13 cellular contexts compared by ENCODE assay signal in genomic region chr1:154270833-154271232, GRCh38. TPM values are rescaled to one million over a fixed set of nuclear protein-coding genes. Genes with fewer than 3 reads are reported as not detected.
A peak's percentile ranks its signal among the peaks of the same experiment; 100 is the strongest.
DNase-seq lines count a peak whose midpoint lies in the region; ATAC-seq, FAIRE-seq and TF ChIP-seq lines count a peak whose summit lies in the region.
"Had no signal": no experiment of that assay in that cellular context is flagged by ENCODE, and none has a peak within 500 bp of the region (broad histone marks: within the 10 kb centered on the region; RNA-seq: fewer than 3 reads in every experiment).

No MANE protein-coding gene starts in this region.

- intact Hi-C loops in pancreas (cut with DNase I) = no loop called here

- no peak overlapping the region for H3K4me3 ChIP-seq in pancreas
- H3K4me3 ChIP-seq: vagina had no signal

- no peak for TF ChIP-seq CTCF in endothelial cell (IDR thresholded peaks at IDR 0.05; ENCODE audit: unreplicated experiment)
- TF ChIP-seq CTCF in type B pancreatic cell (conservative IDR thresholded peaks at IDR 0.05) = no peak
- TF ChIP-seq CTCF in pancreas (IDR thresholded peaks at IDR 0.05) = no peak

- no peaks in the 10 kb centered on the region for H3K27me3 Mint-ChIP-seq in activated naive CD4-positive, alpha-beta T cell treated with anti-CD3 and anti-CD28 coated beads, Interleukin-2, amount 10 ng/mL, durations not matched to agents 7 days and 5 days
- no peaks in the 10 kb centered on the region for H3K27me3 Mint-ChIP-seq in T-helper 1 cell treated with Interleukin-12 subunit alpha and Interleukin-12 subunit beta and Interleukin-4 antibody, amounts not matched to agents 30 μg/mL and 1 μg/mL, for 36 hours (ENCODE audit: low read depth)
- H3K27me3 Mint-ChIP-seq in endothelial cell (ENCODE audit: unreplicated experiment) (peaks cover 2% of the 10 kb centered on the region), type B pancreatic cell (no peaks in the 10 kb centered on the region)

- H3K36me3 Mint-ChIP-seq in activated naive CD4-positive, alpha-beta T cell treated with anti-CD3 and anti-CD28 coated beads, Interleukin-2, amount 10 ng/mL, durations not matched to agents 7 days and 5 days = peaks cover 55% of the 10 kb centered on the region
- H3K36me3 Mint-ChIP-seq in T-helper 1 cell treated with Interleukin-12 subunit alpha and Interleukin-12 subunit beta and Interleukin-4 antibody, amounts not matched to agents 30 μg/mL and 1 μg/mL, for 36 hours (ENCODE audit: low read depth) = peaks cover 35% of the 10 kb centered on the region
- peaks cover 24% of the 10 kb centered on the region for H3K36me3 Mint-ChIP-seq in endothelial cell (ENCODE audit: low read depth, unreplicated experiment)
- H3K36me3 Mint-ChIP-seq in type B pancreatic cell = peaks cover 4% of the 10 kb centered on the region

- DNase-seq in activated naive CD4-positive, alpha-beta T cell treated with anti-CD3 and anti-CD28 coated beads, Interleukin-2, amount 10 ng/mL, durations not matched to agents 7 days and 5 days = no peak
- DNase-seq in activated naive CD4-positive, alpha-beta T cell treated with Interleukin-2 at 50 U/mL for 16 hours = no peak
- no peak for DNase-seq in endothelial cell (ENCODE audit: low spot score)
- no peak for DNase-seq in type B pancreatic cell (ENCODE audit: extremely low spot score, unreplicated experiment)
- DNase-seq in pancreas = no peak
- DNase-seq: EL had no signal

- H3K4me1 ChIP-seq in pancreas = peaks cover 0 to 6% (median 0%) of the 10 kb centered on the region in 3 donors

- H3K27ac Mint-ChIP-seq in activated naive CD4-positive, alpha-beta T cell treated with anti-CD3 and anti-CD28 coated beads, Interleukin-2, amount 10 ng/mL, durations not matched to agents 7 days and 5 days = peak overlapping the region; percentile 97
- H3K27ac Mint-ChIP-seq in T-helper 1 cell treated with Interleukin-12 subunit alpha and Interleukin-12 subunit beta and Interleukin-4 antibody, amounts not matched to agents 30 μg/mL and 1 μg/mL, for 36 hours = peak overlapping the region; percentile 85
- peak overlapping the region; percentile 11 for H3K27ac Mint-ChIP-seq in endothelial cell (ENCODE audit: unreplicated experiment)
- H3K27ac Mint-ChIP-seq in type B pancreatic cell = peak overlapping the region; percentile 97

- no peaks in the 10 kb centered on the region for H3K9me3 ChIP-seq in pancreas
- H3K9me3 ChIP-seq: vagina had no signal

- H3K36me3 ChIP-seq in pancreas = peaks cover 0 to 20% (median 0%) of the 10 kb centered on the region in 3 donors

- H3K9me3 Mint-ChIP-seq in activated naive CD4-positive, alpha-beta T cell treated with anti-CD3 and anti-CD28 coated beads, Interleukin-2, amount 10 ng/mL, durations not matched to agents 7 days and 5 days = no peaks in the 10 kb centered on the region
- no peaks in the 10 kb centered on the region for H3K9me3 Mint-ChIP-seq in T-helper 1 cell treated with Interleukin-12 subunit alpha and Interleukin-12 subunit beta and Interleukin-4 antibody, amounts not matched to agents 30 μg/mL and 1 μg/mL, for 36 hours
- H3K9me3 Mint-ChIP-seq in endothelial cell (ENCODE audit: unreplicated experiment) (no peaks in the 10 kb centered on the region), type B pancreatic cell (no peaks in the 10 kb centered on the region)

- FAIRE-seq in pancreas (lab: Jason Lieb, UNC) = no peak

- peak overlapping the region; percentile 96 for H3K4me3 Mint-ChIP-seq in activated naive CD4-positive, alpha-beta T cell treated with anti-CD3 and anti-CD28 coated beads, Interleukin-2, amount 10 ng/mL, durations not matched to agents 7 days and 5 days
- H3K4me3 Mint-ChIP-seq in T-helper 1 cell treated with Interleukin-12 subunit alpha and Interleukin-12 subunit beta and Interleukin-4 antibody, amounts not matched to agents 30 μg/mL and 1 μg/mL, for 36 hours = peak overlapping the region; percentile 76
- H3K4me3 Mint-ChIP-seq in endothelial cell (ENCODE audit: unreplicated experiment) (peak overlapping the region; percentile 21), type B pancreatic cell (peak overlapping the region; percentile 53)

- H3K27ac ChIP-seq in pancreas = no peak overlapping the region
- H3K27ac ChIP-seq: HL-60, parathyroid adenoma had no signal

- ATAC-seq in GM21367 (IDR thresholded peaks at IDR 0.05; ENCODE audit: unreplicated experiment) = no peak
- ATAC-seq in GM21360 (IDR thresholded peaks at IDR 0.05; ENCODE audit: unreplicated experiment) = no peak
- no peak for ATAC-seq in pancreas

- CTCF ChIA-PET in activated naive CD4-positive, alpha-beta T cell treated with anti-CD3 and anti-CD28 coated beads, Interleukin-2, amount 10 ng/mL, durations not matched to agents 7 days and 5 days (lab: Charles Lee) = interaction anchor here (1.4 to 6.6 kb wide), 5 partner anchors 9 to 474 kb away, joined by 3 to 63 read pairs (median 7); partner anchors contain the start of gene CFAP141

- peaks cover 46% of the 10 kb centered on the region for H3K4me1 Mint-ChIP-seq in activated naive CD4-positive, alpha-beta T cell treated with anti-CD3 and anti-CD28 coated beads, Interleukin-2, amount 10 ng/mL, durations not matched to agents 7 days and 5 days
- peaks cover 47% of the 10 kb centered on the region for H3K4me1 Mint-ChIP-seq in T-helper 1 cell treated with Interleukin-12 subunit alpha and Interleukin-12 subunit beta and Interleukin-4 antibody, amounts not matched to agents 30 μg/mL and 1 μg/mL, for 36 hours (ENCODE audit: low read depth)
- H3K4me1 Mint-ChIP-seq in endothelial cell (ENCODE audit: unreplicated experiment) = peaks cover 37% of the 10 kb centered on the region
- H3K4me1 Mint-ChIP-seq in type B pancreatic cell (ENCODE audit: unreplicated experiment) = peaks cover 17% of the 10 kb centered on the region

- 87 to 92% methylated on average over 5 of the region's 5 CpGs for WGBS in pancreas, 2 donors

- no peaks in the 10 kb centered on the region for H3K27me3 ChIP-seq in pancreas
- H3K27me3 ChIP-seq: vagina had no signal

RNA-seq across cellular contexts. Expression of gene HAX1, which starts 1.6 kb away (rescaled TPM):
- total RNA-seq in endothelial cell (ENCODE audit: unreplicated experiment) (57.1 TPM), type B pancreatic cell (ENCODE audit: low replicate concordance) (62.2 and 70.0 TPM in 2 replicates), pancreas (10 to 100 TPM; 36.7 to 61.1 (median 50.0) TPM)
- polyA plus RNA-seq in pancreas = 10 to 100 TPM; 95.2 to 96.2 TPM

RNA-seq across cellular contexts. Expression of gene AQP10, which starts 50.1 kb away (rescaled TPM):
- total RNA-seq in endothelial cell (ENCODE audit: unreplicated experiment) (not detected), type B pancreatic cell (ENCODE audit: low replicate concordance) (0.12 and 0.27 TPM in 2 replicates), pancreas (under 1 TPM in 1 of 6 donors, not detected in 5; 0.09 TPM)
- under 1 TPM in 1 of 2 donors, not detected in 1; 0.07 TPM for polyA plus RNA-seq in pancreas
- total RNA-seq: OCI-LY7, vagina had no signal

RNA-seq across cellular contexts. Expression of gene UBAP2L, which starts 50.1 kb away (rescaled TPM):
- 243 TPM for total RNA-seq in endothelial cell (ENCODE audit: unreplicated experiment)
- 188 and 216 TPM in 2 replicates for total RNA-seq in type B pancreatic cell (ENCODE audit: low replicate concordance)
- total RNA-seq in pancreas = 10 to 100 TPM; 32.7 to 69.8 (median 46.9) TPM
- 10 to 100 TPM; 50.5 to 58.1 TPM for polyA plus RNA-seq in pancreas

RNA-seq across cellular contexts. Expression of gene ATP8B2, which starts 54.5 kb away (rescaled TPM):
- total RNA-seq in endothelial cell (ENCODE audit: unreplicated experiment) = 58.1 TPM
- total RNA-seq in type B pancreatic cell (ENCODE audit: low replicate concordance) = 11.5 and 39.5 TPM in 2 replicates
- total RNA-seq in pancreas = 10 to 100 TPM in 1 of 6 donors, 1 to 10 TPM in 5; 3.7 to 14.4 (median 6.1) TPM
- polyA plus RNA-seq in pancreas = 1 to 10 TPM; 6.2 to 9.9 TPM

Comparison
In these comparisons a context has a peak if more than half of its experiments do, and no peak if none do; other contexts are left out.
1. H3K27ac Mint-ChIP-seq: peak in every context shown above with its lines; median percentile 97 in activated naive CD4-positive, alpha-beta T cell treated with anti-CD3 and anti-CD28 coated beads, Interleukin-2, amount 10 ng/mL, durations not matched to agents 7 days and 5 days; 97 in type B pancreatic cell; 85 in T-helper 1 cell treated with Interleukin-12 subunit alpha and Interleukin-12 subunit beta and Interleukin-4 antibody, amounts not matched to agents 30 μg/mL and 1 μg/mL, for 36 hours; 11 in endothelial cell.
2. H3K4me3 Mint-ChIP-seq: peak in every context shown above with its lines; median percentile 96 in activated naive CD4-positive, alpha-beta T cell treated with anti-CD3 and anti-CD28 coated beads, Interleukin-2, amount 10 ng/mL, durations not matched to agents 7 days and 5 days; 76 in T-helper 1 cell treated with Interleukin-12 subunit alpha and Interleukin-12 subunit beta and Interleukin-4 antibody, amounts not matched to agents 30 μg/mL and 1 μg/mL, for 36 hours; 53 in type B pancreatic cell; 21 in endothelial cell.